In genomic region chr1:43445618-43446387, GRCh38 we compare ENCODE assay signal across 24 cellular contexts. TPM values are rescaled to one million over a fixed set of nuclear protein-coding genes. Genes with fewer than 3 reads are reported as not detected.
DNase-seq lines count a peak whose midpoint lies in the region; ATAC-seq, FAIRE-seq and TF ChIP-seq lines count a peak whose summit lies in the region.
"Had no signal": no experiment of that assay in that cellular context is flagged by ENCODE, and none has a peak within 500 bp of the region (broad histone marks: within the 10 kb centered on the region; RNA-seq: fewer than 3 reads in every experiment).

No MANE protein-coding gene starts in this region.

- dilution Hi-C loops in endothelial cell of umbilical vein (cut with MboI; ENCODE audit: extremely low pct_ligation_motif_present, low sequenced_read_pairs) = no loop called here

- no TSS peak for BruUV-seq in endothelial cell of umbilical vein (replicated peaks; lab: Mats Ljungman, UMichigan)

- H3K4me3 ChIP-seq in endothelial cell of umbilical vein (replicated peaks in 1 of 3; ENCODE audit: insufficient read depth in 1 of 3, low read depth in 1 of 3, low read length in 3 of 3) = no peak overlapping the region
- H3K4me3 ChIP-seq: cardiac muscle cell, Peyer's patch, psoas muscle had no signal

- H3K9me1 ChIP-seq in endothelial cell of umbilical vein (replicated peaks; ENCODE audit: control insufficient read depth, extremely low read depth, insufficient read depth, low read length) = no peaks in the 10 kb centered on the region

- TF ChIP-seq POLR2A in endothelial cell of umbilical vein (IDR thresholded peaks at IDR 0.05; ENCODE audit: low read depth, low read length) = no peak

- H3K36me3 ChIP-seq in endothelial cell of umbilical vein (ENCODE audit: control insufficient read depth in 2 of 2, extremely low read depth in 1 of 2, insufficient read depth in 2 of 2, low read length in 2 of 2) = peaks cover 10 to 43% of the 10 kb centered on the region in 2 experiments
- H3K36me3 ChIP-seq: BE2C had no signal

- H3K9ac ChIP-seq in endothelial cell of umbilical vein (replicated peaks; ENCODE audit: extremely low read depth, insufficient read depth, low read length) = no peak overlapping the region

- H4K20me1 ChIP-seq in endothelial cell of umbilical vein (replicated peaks; ENCODE audit: control insufficient read depth, extremely low read depth, insufficient read depth, low read length) = no peaks in the 10 kb centered on the region

- CTCF ChIA-PET in endothelial cell of umbilical vein (lab: Charles Lee) = interaction anchor here (0.9 to 1.4 kb wide), 2 partner anchors 119 to 219 kb away, joined by 3 to 8 read pairs; no protein-coding TSS in a partner anchor

- peaks cover 2% of the 10 kb centered on the region for H3K79me2 ChIP-seq in endothelial cell of umbilical vein (ENCODE audit: control insufficient read depth, insufficient read depth, low read length)

- intact Hi-C loops in endothelial cell of umbilical vein (cut with micrococcal nuclease) (no loop called here), sciatic nerve (cut with DNase I) (no loop called here)

- no peak overlapping the region for H3K4me2 ChIP-seq in endothelial cell of umbilical vein (ENCODE audit: insufficient read depth, low read length)

- in situ Hi-C loops in G401 (cut with HindIII; ENCODE audit: low sequenced_read_pairs) = no loop called here

- DNase-seq in activated CD4-positive, CD25-positive, alpha-beta regulatory T cell treated with anti-CD3 and anti-CD28 coated beads, Interleukin-2, amount 50 U/mL, for 72 hours = peak; percentile 19
- DNase-seq in activated CD4-positive, CD25-positive, alpha-beta regulatory T cell (lab: John Stamatoyannopoulos, UW) = no peak
- DNase-seq in ELR (ENCODE audit: low read depth) = peak; percentile 22
- DNase-seq in endothelial cell of umbilical vein (ENCODE audit: low read depth, low spot score) = no peak
- peak; percentile 38 for DNase-seq in sciatic nerve (ENCODE audit: low spot score)
- DNase-seq in G401 (ENCODE audit: low spot score) = no peak
- no peak for DNase-seq in kidney tubule cell (ENCODE audit: low spot score)
- DNase-seq in omental fat pad (ENCODE audit: low spot score) = no peak
- DNase-seq: activated CD8-positive, alpha-beta T cell treated with anti-CD3 and anti-CD28 coated beads for 36 hours; BE2C; GF-D8; left cardiac atrium; NCI-H1105 treated with DMSO at 0.1 percent for 48 hours; NCI-H510A; NK-92 treated with Interleukin-12 subunit alpha and Interleukin-12 subunit beta, amount 100 ng/mL, for 24 hours; small intestine; stimulated activated CD4-positive, alpha-beta T cell treated with anti-CD3 and anti-CD28 coated beads, Interleukin-4, amount 100 ng/mL, for 4 hours; T-helper 9 cell had no signal

- no peak overlapping the region for H2AFZ ChIP-seq in endothelial cell of umbilical vein (ENCODE audit: low read depth, low read length)

- no peaks in the 10 kb centered on the region for H3K9me3 ChIP-seq in endothelial cell of umbilical vein (replicated peaks; ENCODE audit: control insufficient read depth, insufficient read depth, low read length)
- H3K9me3 ChIP-seq: BE2C, Peyer's patch, psoas muscle had no signal

- H3K27ac ChIP-seq in endothelial cell of umbilical vein (ENCODE audit: insufficient read depth, low read depth, low read length) = no peak overlapping the region
- H3K27ac ChIP-seq: cardiac muscle cell, Peyer's patch, psoas muscle had no signal

- no peak for FAIRE-seq in endothelial cell of umbilical vein (lab: Jason Lieb, UNC)
- FAIRE-seq: A204.1, frontal cortex, small intestine had no signal

- no peaks in the 10 kb centered on the region for H3K27me3 ChIP-seq in endothelial cell of umbilical vein (ENCODE audit: control insufficient read depth in 2 of 2, insufficient read depth in 2 of 2, low read length in 2 of 2)
- H3K27me3 ChIP-seq: BE2C, cardiac muscle cell, Peyer's patch had no signal

- POLR2A ChIA-PET in endothelial cell of umbilical vein (lab: Charles Lee) = interaction anchor here (1.0 kb wide), 1 partner anchor 27 kb away, joined by 3 read pairs; no protein-coding TSS in a partner anchor

- TF ChIP-seq CTCF in endothelial cell of umbilical vein (IDR thresholded peaks at IDR 0.05; ENCODE audit: extremely low read depth in 1 of 2, insufficient read depth in 1 of 2, low read depth in 1 of 2, low read length in 2 of 2) = no peak
- no peak for TF ChIP-seq CTCF in omental fat pad (IDR thresholded peaks at IDR 0.05)

- no peak for ATAC-seq in sciatic nerve
- no peak for ATAC-seq in omental fat pad (ENCODE audit: low FRiP score)
- ATAC-seq: activated CD8-positive, alpha-beta T cell treated with anti-CD3 and anti-CD28 coated beads for 36 hours; natural killer cell treated with Interleukin-12 subunit alpha and Interleukin-12 subunit beta and Interleukin-15 and Interleukin-18, amount 100 ng/mL, for 72 hours; psoas muscle had no signal

- peaks cover 9% of the 10 kb centered on the region for H3K4me1 ChIP-seq in endothelial cell of umbilical vein (ENCODE audit: control insufficient read depth, extremely low read depth, insufficient read depth, low read length)
- H3K4me1 ChIP-seq: BE2C, psoas muscle had no signal

TF ChIP-seq in endothelial cell of umbilical vein, 7 proteins besides CTCF, POLR2A, EP300 and RAD21:
- TF ChIP-seq POLR2AphosphoS5 (IDR thresholded peaks at IDR 0.05; ENCODE audit: insufficient read depth, low read depth, low read length) = peak; percentile 66
- TF ChIP-seq, protein P1, sequence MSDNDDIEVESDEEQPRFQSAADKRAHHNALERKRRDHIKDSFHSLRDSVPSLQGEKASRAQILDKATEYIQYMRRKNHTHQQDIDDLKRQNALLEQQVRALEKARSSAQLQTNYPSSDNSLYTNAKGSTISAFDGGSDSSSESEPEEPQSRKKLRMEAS (IDR thresholded peaks at IDR 0.05; ENCODE audit: insufficient read depth, insufficient read length) = no peak

RNA-seq across cellular contexts. Expression of gene HYI, which starts 7.9 kb away (rescaled TPM):
- total RNA-seq in endothelial cell of umbilical vein (266 and 342 TPM in 2 replicates), sciatic nerve (63.6 TPM), omental fat pad (10 to 100 TPM; 39.5 to 59.0 (median 53.2) TPM)
- polyA plus RNA-seq in endothelial cell of umbilical vein = 324 and 351 TPM in 2 replicates
- polyA plus RNA-seq in endothelial cell of umbilical vein (2011; cell fraction: cytosol; rRNA removed) = 244 and 309 TPM in 2 replicates
- polyA plus RNA-seq in endothelial cell of umbilical vein (2011; cell fraction: nucleus; rRNA removed) = 1,045 and 1,101 TPM in 2 replicates
- 216 and 227 TPM in 2 replicates for polyA plus RNA-seq in endothelial cell of umbilical vein (2012)
- 145 and 146 TPM in 2 replicates for polyA minus RNA-seq in endothelial cell of umbilical vein
- polyA minus RNA-seq in endothelial cell of umbilical vein (2011; cell fraction: cytosol; rRNA and poly(A)+ RNA removed) = 10.7 TPM
- polyA minus RNA-seq in endothelial cell of umbilical vein (2011; cell fraction: nucleus; rRNA and poly(A)+ RNA removed) = 120 and 216 TPM in 2 replicates
- 22.3 and 30.1 TPM in 2 replicates for total RNA-seq in G401 (2014; rRNA removed; shearing (Covaris generic))

RNA-seq across cellular contexts. Expression of gene SZT2, which starts 56.1 kb away (rescaled TPM):
- total RNA-seq in endothelial cell of umbilical vein = 49.9 and 50.3 TPM in 2 replicates
- 11.4 TPM in 2 replicates for polyA plus RNA-seq in endothelial cell of umbilical vein
- 5.1 and 5.3 TPM in 2 replicates for polyA plus RNA-seq in endothelial cell of umbilical vein (2011; cell fraction: cytosol; rRNA removed)
- 70.0 and 86.8 TPM in 2 replicates for polyA plus RNA-seq in endothelial cell of umbilical vein (2011; cell fraction: nucleus; rRNA removed)
- 15.0 and 17.5 TPM in 2 replicates for polyA plus RNA-seq in endothelial cell of umbilical vein (2012)
- 89.4 and 97.4 TPM in 2 replicates for polyA minus RNA-seq in endothelial cell of umbilical vein
- polyA minus RNA-seq in endothelial cell of umbilical vein (2011; cell fraction: cytosol; rRNA and poly(A)+ RNA removed) = 6.0 TPM
- polyA minus RNA-seq in endothelial cell of umbilical vein (2011; cell fraction: nucleus; rRNA and poly(A)+ RNA removed) = 75.8 and 107 TPM in 2 replicates
- total RNA-seq in sciatic nerve = 86.6 TPM
- 4.4 and 7.0 TPM in 2 replicates for total RNA-seq in G401 (2014; rRNA removed; shearing (Covaris generic))
- total RNA-seq in omental fat pad = 10 to 100 TPM; 26.4 to 61.9 (median 36.7) TPM

RNA-seq across cellular contexts. Expression of gene MED8, which starts 56.2 kb away (rescaled TPM):
- total RNA-seq in endothelial cell of umbilical vein (41.9 and 45.6 TPM in 2 replicates), sciatic nerve (30.8 TPM), omental fat pad (10 to 100 TPM; 26.3 to 51.4 (median 37.1) TPM)
- 15.9 and 19.6 TPM in 2 replicates for polyA plus RNA-seq in endothelial cell of umbilical vein
- polyA plus RNA-seq in endothelial cell of umbilical vein (2011; cell fraction: cytosol; rRNA removed) = 29.4 and 34.4 TPM in 2 replicates
- polyA plus RNA-seq in endothelial cell of umbilical vein (2011; cell fraction: nucleus; rRNA removed) = 37.2 and 38.8 TPM in 2 replicates
- 38.6 and 45.6 TPM in 2 replicates for polyA plus RNA-seq in endothelial cell of umbilical vein (2012)
- 19.4 and 21.0 TPM in 2 replicates for polyA minus RNA-seq in endothelial cell of umbilical vein
- polyA minus RNA-seq in endothelial cell of umbilical vein (2011; cell fraction: cytosol; rRNA and poly(A)+ RNA removed) = 15.8 TPM
- polyA minus RNA-seq in endothelial cell of umbilical vein (2011; cell fraction: nucleus; rRNA and poly(A)+ RNA removed) = 11.7 and 17.3 TPM in 2 replicates
- 36.2 and 42.2 TPM in 2 replicates for total RNA-seq in G401 (2014; rRNA removed; shearing (Covaris generic))

Comparison
In these comparisons a context has a peak if more than half of its experiments do, and no peak if none do; other contexts are left out.
1. DNase-seq: peak in activated CD4-positive, CD25-positive, alpha-beta regulatory T cell treated with anti-CD3 and anti-CD28 coated beads, Interleukin-2, amount 50 U/mL, for 72 hours (single experiment), ELR (single experiment) and sciatic nerve (single experiment); none in activated CD4-positive, CD25-positive, alpha-beta regulatory T cell (0 of 4), endothelial cell of umbilical vein (single experiment), G401 (single experiment), kidney tubule cell (single experiment) and omental fat pad (single experiment).